In the genomic region with DNA sequence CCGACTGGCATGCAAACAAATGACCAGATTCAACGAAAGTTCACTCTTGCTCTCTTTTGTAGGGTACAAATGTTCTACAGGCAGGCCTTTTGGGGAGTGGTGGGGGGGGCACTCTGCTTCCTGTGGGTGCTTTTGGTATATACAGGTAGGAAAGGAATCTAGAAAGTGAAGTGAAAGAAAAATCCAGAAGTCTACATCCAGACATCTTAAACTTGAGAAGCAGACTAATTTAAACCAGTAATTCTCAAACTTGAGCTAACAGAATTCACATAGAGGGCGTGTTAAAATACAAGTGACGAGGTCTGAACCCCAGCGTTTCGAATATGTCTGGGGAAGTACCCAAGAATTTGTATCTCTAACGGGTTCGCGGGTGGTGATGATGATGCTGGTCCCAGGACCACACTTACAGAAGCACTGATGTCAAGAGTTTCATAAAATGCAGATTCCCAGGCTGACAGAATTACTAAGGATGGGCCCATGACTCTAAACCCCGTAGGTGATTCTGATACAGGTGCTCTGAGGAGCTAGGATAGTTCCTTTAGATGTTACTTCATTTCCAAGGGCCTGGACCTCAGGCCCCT, we compare ENCODE assay signal across 8 cellular contexts. TPM values are rescaled to one million over a fixed set of nuclear protein-coding genes. Genes with fewer than 3 reads are reported as not detected.
DNase-seq lines count a peak whose midpoint lies in the region; ATAC-seq and TF ChIP-seq lines count a peak whose summit lies in the region.

No MANE protein-coding gene starts in this region.

- peak overlapping the region; percentile 90 for H3K4me3 Mint-ChIP-seq in CD8-positive, alpha-beta T cell
- H3K4me3 Mint-ChIP-seq in T-cell = peak overlapping the region; percentile 77 to 88 (median 83)

- H4K91ac ChIP-seq in trophoblast cell (ENCODE audit: low read depth, low read length) = no peak overlapping the region

- H3K79me1 ChIP-seq in trophoblast cell (ENCODE audit: low read length) = no peaks in the 10 kb centered on the region

- CTCF ChIA-PET in CD8-positive, alpha-beta T cell (lab: Charles Lee) = interaction anchor here (1.0 kb wide), 1 partner anchor 335 kb away, joined by 4 read pairs; no protein-coding TSS in a partner anchor
- CTCF ChIA-PET in T-cell (lab: Charles Lee) = interaction anchor here (0.6 to 0.7 kb wide), 3 partner anchors 29 to 278 kb away, joined by 3 read pairs; no protein-coding TSS in a partner anchor

- H3K23ac ChIP-seq in trophoblast cell (ENCODE audit: low read length) = no peak overlapping the region

- TF ChIP-seq CTCF in CD8-positive, alpha-beta T cell (IDR thresholded peaks at IDR 0.05) = no peak
- TF ChIP-seq CTCF in fibroblast of pulmonary artery (IDR thresholded peaks at IDR 0.05; ENCODE audit: low read length, missing control alignments) = no peak

- intact Hi-C loops in CD8-positive, alpha-beta T cell (cut with DNase I, micrococcal nuclease) = loop anchor here (1.0 to 5.0 kb wide), 4 partner anchors 19 to 782 kb away; a partner anchor contains a TSS

- no peaks in the 10 kb centered on the region for H3K79me2 ChIP-seq in trophoblast cell (ENCODE audit: control insufficient read depth, insufficient read depth, low read length, poor library complexity)

- WGBS in trophoblast cell (ENCODE audit: extremely low coverage, insufficient coverage, insufficient read length) = no CpG with 5 or more reads among the region's 10 CpGs

- peaks cover 3% of the 10 kb centered on the region for H3K27me3 Mint-ChIP-seq in CD8-positive, alpha-beta T cell (ENCODE audit: low read depth)
- H3K27me3 Mint-ChIP-seq in T-cell = peaks cover 3 to 5% of the 10 kb centered on the region in 2 donors

- peaks cover 9% of the 10 kb centered on the region for H3K4me1 ChIP-seq in CD8-positive, alpha-beta T cell (ENCODE audit: insufficient read depth, low read length)
- peaks cover 7% of the 10 kb centered on the region in 2 experiments for H3K4me1 ChIP-seq in trophoblast cell (ENCODE audit: control insufficient read depth in 1 of 2, insufficient read depth in 2 of 2, low read length in 2 of 2)

- H4K8ac ChIP-seq in trophoblast cell (ENCODE audit: low read depth, low read length) = no peak overlapping the region

- no peaks in the 10 kb centered on the region for H3K9me3 Mint-ChIP-seq in CD8-positive, alpha-beta T cell
- H3K9me3 Mint-ChIP-seq in T-cell = no peaks in the 10 kb centered on the region

- peaks cover 11% of the 10 kb centered on the region for H3K4me1 Mint-ChIP-seq in CD8-positive, alpha-beta T cell (ENCODE audit: low read depth)
- H3K4me1 Mint-ChIP-seq in T-cell = peaks cover 7 to 17% (median 14%) of the 10 kb centered on the region in 3 donors

- H3K4ac ChIP-seq in trophoblast cell (ENCODE audit: low read depth, low read length) = no peak overlapping the region

- no peaks in the 10 kb centered on the region for H3K9me3 ChIP-seq in CD8-positive, alpha-beta T cell (ENCODE audit: low read length)
- H3K9me3 ChIP-seq in trophoblast cell (ENCODE audit: insufficient read depth, low read depth, low read length) = no peaks in the 10 kb centered on the region

- H3K36me3 Mint-ChIP-seq in CD8-positive, alpha-beta T cell = no peaks in the 10 kb centered on the region
- H3K36me3 Mint-ChIP-seq in T-cell = peaks cover 3% of the 10 kb centered on the region

- POLR2A ChIA-PET in CD8-positive, alpha-beta T cell (lab: Charles Lee) = interaction anchor here (1.3 to 3.9 kb wide), 3 partner anchors 11 to 19 kb away, joined by 5 to 29 read pairs (median 5); a partner anchor contains a TSS
- POLR2A ChIA-PET in T-cell (lab: Charles Lee) = interaction anchor here (0.5 to 2.4 kb wide), 2 partner anchors 19 to 724 kb away, joined by 3 to 5 read pairs; a partner anchor contains a TSS

- H3K4me2 ChIP-seq in trophoblast cell (ENCODE audit: low read length) = peak overlapping the region; percentile 89

- no peak overlapping the region for H2AK5ac ChIP-seq in trophoblast cell (ENCODE audit: low read length)

- H3K9ac ChIP-seq in trophoblast cell (ENCODE audit: low read length) = no peak overlapping the region

- peak; percentile 18 for ATAC-seq in CD8-positive, alpha-beta T cell
- ATAC-seq in T-cell (replicated peaks in 1 of 4) = peak in 3 of 4 experiments; percentile 10 to 45 (median 18)
- ATAC-seq in GM18907 (IDR thresholded peaks at IDR 0.05; ENCODE audit: unreplicated experiment) = no peak
- ATAC-seq in GM18505 (IDR thresholded peaks at IDR 0.05; ENCODE audit: unreplicated experiment) = no peak

- no peak overlapping the region for H2BK120ac ChIP-seq in trophoblast cell (ENCODE audit: insufficient read depth, low read length, poor library complexity)

- no peak overlapping the region for H2BK5ac ChIP-seq in trophoblast cell (ENCODE audit: low read depth, low read length, poor library complexity)

- no peak overlapping the region for H2BK12ac ChIP-seq in trophoblast cell (ENCODE audit: low read length)

- no peaks in the 10 kb centered on the region for H3K36me3 ChIP-seq in CD8-positive, alpha-beta T cell (ENCODE audit: insufficient read depth, low read length)
- H3K36me3 ChIP-seq in trophoblast cell (ENCODE audit: control insufficient read depth in 1 of 2, insufficient read depth in 2 of 2, low read length in 2 of 2) = no peaks in the 10 kb centered on the region

- no peak overlapping the region for H3K14ac ChIP-seq in trophoblast cell (ENCODE audit: low read length)

- H3K27ac Mint-ChIP-seq in CD8-positive, alpha-beta T cell = peak overlapping the region; percentile 29
- H3K27ac Mint-ChIP-seq in T-cell = peak overlapping the region; percentile 51 to 84

- peak in 2 of 7 experiments; percentile 12 to 47 for DNase-seq in CD8-positive, alpha-beta T cell
- DNase-seq in T-cell (peak in 23 of 34 experiments; percentile 7 to 55 (median 23)), fibroblast of pulmonary artery (ENCODE audit: low read depth) (no peak), trophoblast cell (no peak), NCI-H510A treated with DMSO at 0.1 percent for 48 hours (lab: John Stamatoyannopoulos, UW) (no peak), NK-92 (lab: John Stamatoyannopoulos, UW; ENCODE audit: unreplicated experiment) (no peak)

- peak overlapping the region; percentile 56 for H3K4me3 ChIP-seq in CD8-positive, alpha-beta T cell (ENCODE audit: low read depth, low read length)
- H3K4me3 ChIP-seq in fibroblast of pulmonary artery (replicated peaks; ENCODE audit: low read depth, low read length) (peak overlapping the region; percentile 56), trophoblast cell (ENCODE audit: low read depth, low read length) (no peak overlapping the region)

- H3K18ac ChIP-seq in trophoblast cell (ENCODE audit: low read length) = no peak overlapping the region

- H2AFZ ChIP-seq in trophoblast cell (ENCODE audit: insufficient read depth, low read length, poor library complexity) = no peak overlapping the region

- H3K27ac ChIP-seq in CD8-positive, alpha-beta T cell (ENCODE audit: low read depth, low read length) = peak overlapping the region; percentile 42
- H3K27ac ChIP-seq in trophoblast cell (ENCODE audit: low read depth, low read length) = no peak overlapping the region

- H4K12ac ChIP-seq in trophoblast cell (ENCODE audit: low read depth, low read length) = no peak overlapping the region

- no peaks in the 10 kb centered on the region for H3K27me3 ChIP-seq in CD8-positive, alpha-beta T cell (ENCODE audit: insufficient read depth, low read length)
- H3K27me3 ChIP-seq in trophoblast cell (ENCODE audit: insufficient read depth, low read length) = peaks cover 14% of the 10 kb centered on the region

- no peak for TF ChIP-seq POLR2A in GM18505 (IDR thresholded peaks at IDR 0.05; ENCODE audit: borderline replicate concordance, extremely low read depth, insufficient read depth, insufficient read length)

RNA-seq across cellular contexts. Expression of a gene that starts 0.5 kb away (rescaled TPM):
- total RNA-seq in CD8-positive, alpha-beta T cell = under 1 TPM; 0.64 to 0.76 TPM
- total RNA-seq in T-cell = 1 to 10 TPM; 1.8 to 2.4 (median 2.1) TPM
- 0.23 and 0.25 TPM in 2 replicates for polyA plus RNA-seq in trophoblast cell (2013)

RNA-seq across cellular contexts. Expression of a gene that starts 18.5 kb away (rescaled TPM):
- total RNA-seq in CD8-positive, alpha-beta T cell = 1 to 10 TPM; 8.4 to 8.7 TPM
- total RNA-seq in T-cell = 10 to 100 TPM; 19.5 to 53.6 (median 40.5) TPM
- polyA plus RNA-seq in trophoblast cell (2013) = 6.1 and 6.3 TPM in 2 replicates

RNA-seq across cellular contexts. Expression of a gene that starts 18.7 kb away (rescaled TPM):
- total RNA-seq in CD8-positive, alpha-beta T cell = 10 to 100 TPM in 1 of 2 experiments, 1 to 10 TPM in 1; 9.1 to 10.5 TPM
- 10 to 100 TPM; 13.8 to 27.0 (median 22.0) TPM for total RNA-seq in T-cell
- 47.1 and 47.7 TPM in 2 replicates for polyA plus RNA-seq in trophoblast cell (2013)

Comparison
In these comparisons a context has a peak if more than half of its experiments do, and no peak if none do; other contexts are left out.
1. ATAC-seq: peak in CD8-positive, alpha-beta T cell (single experiment) and T-cell (3 of 4); none in GM18907 (single experiment) and GM18505 (single experiment).
2. DNase-seq: peak in T-cell (23 of 34); none in fibroblast of pulmonary artery (single experiment), trophoblast cell (0 of 2), NCI-H510A treated with DMSO at 0.1 percent for 48 hours (single experiment) and NK-92 (single experiment).